ENCODE assay signal across 12 cellular contexts in genomic region chr1:214958491-214958890, GRCh38.
"Had no signal": no experiment of that assay in that cellular context is flagged by ENCODE, and none has a peak within 500 bp of the region (broad histone marks: within the 10 kb centered on the region; RNA-seq: fewer than 3 reads in every experiment).

No MANE protein-coding gene starts in this region.

- ATAC-seq: activated CD8-positive, alpha-beta memory T cell treated with anti-CD3 and anti-CD28 coated beads, Interleukin-2, amount 10 ng/mL, durations not matched to agents 7 days and 5 days; left ventricle myocardium superior had no signal

- H3K4me1 Mint-ChIP-seq: activated CD8-positive, alpha-beta memory T cell treated with anti-CD3 and anti-CD28 coated beads, Interleukin-2, amount 10 ng/mL, durations not matched to agents 7 days and 5 days; activated naive CD8-positive, alpha-beta T cell treated with anti-CD3 and anti-CD28 coated beads for 36 hours had no signal

- H3K36me3 ChIP-seq: esophagus squamous epithelium, thyroid gland had no signal

- H3K4me3 Mint-ChIP-seq: activated CD8-positive, alpha-beta memory T cell treated with anti-CD3 and anti-CD28 coated beads, Interleukin-2, amount 10 ng/mL, durations not matched to agents 7 days and 5 days; activated naive CD8-positive, alpha-beta T cell treated with anti-CD3 and anti-CD28 coated beads for 36 hours; activated T-cell treated with anti-CD3 and anti-CD28 coated beads, Interleukin-2, amount 50 U/mL, for 24 hours had no signal

- H3K36me3 Mint-ChIP-seq: activated CD8-positive, alpha-beta memory T cell treated with anti-CD3 and anti-CD28 coated beads, Interleukin-2, amount 10 ng/mL, durations not matched to agents 7 days and 5 days; activated naive CD8-positive, alpha-beta T cell treated with anti-CD3 and anti-CD28 coated beads for 36 hours had no signal

- H3K9me3 Mint-ChIP-seq: activated naive CD8-positive, alpha-beta T cell treated with anti-CD3 and anti-CD28 coated beads for 36 hours; activated T-cell treated with anti-CD3 and anti-CD28 coated beads, Interleukin-2, amount 50 U/mL, for 24 hours had no signal

- H3K27me3 ChIP-seq: esophagus squamous epithelium, thyroid gland had no signal

- H3K27me3 Mint-ChIP-seq: activated CD8-positive, alpha-beta memory T cell treated with anti-CD3 and anti-CD28 coated beads, Interleukin-2, amount 10 ng/mL, durations not matched to agents 7 days and 5 days had no signal

- H3K4me3 ChIP-seq: esophagus squamous epithelium, thyroid gland had no signal

- H3K4me1 ChIP-seq: esophagus squamous epithelium, thyroid gland had no signal

- H3K27ac Mint-ChIP-seq: activated CD8-positive, alpha-beta memory T cell treated with anti-CD3 and anti-CD28 coated beads, Interleukin-2, amount 10 ng/mL, durations not matched to agents 7 days and 5 days; activated naive CD8-positive, alpha-beta T cell treated with anti-CD3 and anti-CD28 coated beads for 36 hours; activated T-cell treated with anti-CD3 and anti-CD28 coated beads, Interleukin-2, amount 50 U/mL, for 24 hours had no signal

- H3K9me3 ChIP-seq: esophagus squamous epithelium, thyroid gland had no signal

- H3K27ac ChIP-seq: esophagus squamous epithelium, thyroid gland had no signal

- DNase-seq: activated CD4-positive, alpha-beta T cell treated with anti-CD3 and anti-CD28 coated beads for 1 hour; activated CD4-positive, alpha-beta T cell treated with anti-CD3 and anti-CD28 coated beads, Interleukin-2, amount 50 U/mL, for 48 hours; activated CD8-positive, alpha-beta memory T cell treated with anti-CD3 and anti-CD28 coated beads, Interleukin-2, amount 10 ng/mL, durations not matched to agents 7 days and 5 days; activated effector memory CD4-positive, alpha-beta T cell treated with Interleukin-2 at 50 U/mL for 16 hours; activated naive CD8-positive, alpha-beta T cell treated with anti-CD3 and anti-CD28 coated beads for 36 hours; activated T-cell treated with anti-CD3 and anti-CD28 coated beads, Interleukin-2, amount 50 U/mL, for 24 hours; anterior cingulate cortex; esophagus squamous epithelium; kidney; left ventricle myocardium superior; stimulated activated CD4-positive, alpha-beta T cell treated with anti-CD3 and anti-CD28 coated beads, Interleukin-4, amount 100 ng/mL, for 4 hours; thyroid gland had no signal
